ENCODE assay signal across 1 cellular context in the genomic region with DNA sequence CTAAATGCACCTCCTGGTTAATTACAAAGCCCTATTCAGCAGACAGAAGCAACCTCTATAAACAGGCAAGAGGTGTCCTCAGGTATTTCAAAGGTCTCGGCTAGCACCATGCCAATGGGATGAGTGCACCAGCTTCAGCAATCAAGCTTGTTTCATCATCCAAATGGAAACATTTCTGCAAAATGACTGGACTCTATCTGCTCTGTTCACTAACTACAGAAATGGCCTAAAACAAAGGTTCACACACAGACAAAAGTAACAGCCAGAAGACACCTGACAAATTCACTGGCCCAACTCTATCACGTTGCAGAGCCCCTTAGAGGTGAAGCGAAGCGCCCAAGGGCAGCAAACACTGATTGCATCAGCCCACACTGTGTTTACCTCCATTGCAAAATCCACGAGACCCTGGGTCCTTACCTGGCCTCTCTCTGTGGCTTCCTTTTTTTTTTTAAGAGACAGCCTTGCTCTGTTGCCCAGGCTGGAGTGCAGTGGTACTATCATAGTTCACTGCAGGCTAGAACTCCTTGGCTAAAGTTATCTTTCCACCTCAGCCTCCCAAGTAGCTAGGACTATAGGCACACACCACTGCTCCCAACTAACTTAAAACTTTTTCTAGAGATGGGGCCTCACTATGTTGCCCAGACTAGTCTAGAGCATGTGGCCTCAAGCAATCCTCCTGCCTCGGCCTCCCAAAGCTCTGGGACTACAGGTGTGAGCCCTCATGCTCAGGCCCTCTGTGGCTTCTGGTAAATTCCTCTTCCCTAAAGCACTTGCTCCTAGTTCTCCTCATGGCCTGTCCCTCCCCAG.
TF ChIP-seq lines count a peak whose summit lies in the region.

No MANE protein-coding gene starts in this region.

TF ChIP-seq in HepG2, 621 proteins besides CTCF, POLR2A, EP300 and RAD21 (continued from another document and continues in another):
- no peak for TF ChIP-seq ATRX (CRISPR knock-in tag; IDR thresholded peaks at IDR 0.05; ENCODE audit: borderline replicate concordance)
- TF ChIP-seq, protein P1, sequence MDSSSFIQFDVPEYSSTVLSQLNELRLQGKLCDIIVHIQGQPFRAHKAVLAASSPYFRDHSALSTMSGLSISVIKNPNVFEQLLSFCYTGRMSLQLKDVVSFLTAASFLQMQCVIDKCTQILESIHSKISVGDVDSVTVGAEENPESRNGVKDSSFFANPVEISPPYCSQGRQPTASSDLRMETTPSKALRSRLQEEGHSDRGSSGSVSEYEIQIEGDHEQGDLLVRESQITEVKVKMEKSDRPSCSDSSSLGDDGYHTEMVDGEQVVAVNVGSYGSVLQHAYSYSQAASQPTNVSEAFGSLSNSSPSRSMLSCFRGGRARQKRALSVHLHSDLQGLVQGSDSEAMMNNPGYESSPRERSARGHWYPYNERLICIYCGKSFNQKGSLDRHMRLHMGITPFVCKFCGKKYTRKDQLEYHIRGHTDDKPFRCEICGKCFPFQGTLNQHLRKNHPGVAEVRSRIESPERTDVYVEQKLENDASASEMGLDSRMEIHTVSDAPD (CRISPR knock-in tag; IDR thresholded peaks at IDR 0.05) = 0 out of 2 replicates have a peak, but pooled peaks have one; percentile 31
- TF ChIP-seq, protein P2, sequence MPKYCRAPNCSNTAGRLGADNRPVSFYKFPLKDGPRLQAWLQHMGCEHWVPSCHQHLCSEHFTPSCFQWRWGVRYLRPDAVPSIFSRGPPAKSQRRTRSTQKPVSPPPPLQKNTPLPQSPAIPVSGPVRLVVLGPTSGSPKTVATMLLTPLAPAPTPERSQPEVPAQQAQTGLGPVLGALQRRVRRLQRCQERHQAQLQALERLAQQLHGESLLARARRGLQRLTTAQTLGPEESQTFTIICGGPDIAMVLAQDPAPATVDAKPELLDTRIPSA (CRISPR knock-in tag; IDR thresholded peaks at IDR 0.05; ENCODE audit: borderline replicate concordance) = no peak
- TF ChIP-seq, protein P3, sequence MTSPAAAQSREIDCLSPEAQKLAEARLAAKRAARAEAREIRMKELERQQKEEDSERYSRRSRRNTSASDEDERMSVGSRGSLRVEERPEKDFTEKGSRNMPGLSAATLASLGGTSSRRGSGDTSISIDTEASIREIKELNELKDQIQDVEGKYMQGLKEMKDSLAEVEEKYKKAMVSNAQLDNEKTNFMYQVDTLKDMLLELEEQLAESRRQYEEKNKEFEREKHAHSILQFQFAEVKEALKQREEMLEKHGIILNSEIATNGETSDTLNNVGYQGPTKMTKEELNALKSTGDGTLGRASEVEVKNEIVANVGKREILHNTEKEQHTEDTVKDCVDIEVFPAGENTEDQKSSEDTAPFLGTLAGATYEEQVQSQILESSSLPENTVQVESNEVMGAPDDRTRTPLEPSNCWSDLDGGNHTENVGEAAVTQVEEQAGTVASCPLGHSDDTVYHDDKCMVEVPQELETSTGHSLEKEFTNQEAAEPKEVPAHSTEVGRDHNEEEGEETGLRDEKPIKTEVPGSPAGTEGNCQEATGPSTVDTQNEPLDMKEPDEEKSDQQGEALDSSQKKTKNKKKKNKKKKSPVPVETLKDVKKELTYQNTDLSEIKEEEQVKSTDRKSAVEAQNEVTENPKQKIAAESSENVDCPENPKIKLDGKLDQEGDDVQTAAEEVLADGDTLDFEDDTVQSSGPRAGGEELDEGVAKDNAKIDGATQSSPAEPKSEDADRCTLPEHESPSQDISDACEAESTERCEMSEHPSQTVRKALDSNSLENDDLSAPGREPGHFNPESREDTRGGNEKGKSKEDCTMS (CRISPR knock-in tag; conservative IDR thresholded peaks at IDR 0.05) = no peak
- no peak; the same call in 1 of the 2 replicates for TF ChIP-seq HOXA5 (CRISPR knock-in tag; IDR thresholded peaks at IDR 0.05)
- peak; percentile 91 for TF ChIP-seq RARA (CRISPR knock-in tag; IDR thresholded peaks at IDR 0.05)
- no peak for TF ChIP-seq MTF1 (CRISPR knock-in tag; IDR thresholded peaks at IDR 0.05)
- TF ChIP-seq, protein P4, sequence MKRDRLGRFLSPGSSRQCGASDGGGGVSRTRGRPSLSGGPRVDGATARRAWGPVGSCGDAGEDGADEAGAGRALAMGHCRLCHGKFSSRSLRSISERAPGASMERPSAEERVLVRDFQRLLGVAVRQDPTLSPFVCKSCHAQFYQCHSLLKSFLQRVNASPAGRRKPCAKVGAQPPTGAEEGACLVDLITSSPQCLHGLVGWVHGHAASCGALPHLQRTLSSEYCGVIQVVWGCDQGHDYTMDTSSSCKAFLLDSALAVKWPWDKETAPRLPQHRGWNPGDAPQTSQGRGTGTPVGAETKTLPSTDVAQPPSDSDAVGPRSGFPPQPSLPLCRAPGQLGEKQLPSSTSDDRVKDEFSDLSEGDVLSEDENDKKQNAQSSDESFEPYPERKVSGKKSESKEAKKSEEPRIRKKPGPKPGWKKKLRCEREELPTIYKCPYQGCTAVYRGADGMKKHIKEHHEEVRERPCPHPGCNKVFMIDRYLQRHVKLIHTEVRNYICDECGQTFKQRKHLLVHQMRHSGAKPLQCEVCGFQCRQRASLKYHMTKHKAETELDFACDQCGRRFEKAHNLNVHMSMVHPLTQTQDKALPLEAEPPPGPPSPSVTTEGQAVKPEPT (CRISPR knock-in tag; IDR thresholded peaks at IDR 0.05; ENCODE audit: low read depth) = no peak
- no peak for TF ChIP-seq KLF15 (CRISPR knock-in tag; IDR thresholded peaks at IDR 0.05; ENCODE audit: borderline replicate concordance)
- TF ChIP-seq, protein P5, sequence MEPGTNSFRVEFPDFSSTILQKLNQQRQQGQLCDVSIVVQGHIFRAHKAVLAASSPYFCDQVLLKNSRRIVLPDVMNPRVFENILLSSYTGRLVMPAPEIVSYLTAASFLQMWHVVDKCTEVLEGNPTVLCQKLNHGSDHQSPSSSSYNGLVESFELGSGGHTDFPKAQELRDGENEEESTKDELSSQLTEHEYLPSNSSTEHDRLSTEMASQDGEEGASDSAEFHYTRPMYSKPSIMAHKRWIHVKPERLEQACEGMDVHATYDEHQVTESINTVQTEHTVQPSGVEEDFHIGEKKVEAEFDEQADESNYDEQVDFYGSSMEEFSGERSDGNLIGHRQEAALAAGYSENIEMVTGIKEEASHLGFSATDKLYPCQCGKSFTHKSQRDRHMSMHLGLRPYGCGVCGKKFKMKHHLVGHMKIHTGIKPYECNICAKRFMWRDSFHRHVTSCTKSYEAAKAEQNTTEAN (CRISPR knock-in tag; conservative IDR thresholded peaks at IDR 0.05) = peak; percentile 80
- TF ChIP-seq NR2F6 (IDR thresholded peaks at IDR 0.05) = peak; percentile 92
- TF ChIP-seq NR2F6 (CRISPR knock-in tag; IDR thresholded peaks at IDR 0.05) = peak; percentile 93
- TF ChIP-seq MEIS2 (CRISPR knock-in tag; IDR thresholded peaks at IDR 0.05) = peak; percentile 68; the same call in 1 of the 2 replicates
- no peak for TF ChIP-seq TBP (CRISPR knock-in tag; IDR thresholded peaks at IDR 0.05)
- TF ChIP-seq, protein P6, sequence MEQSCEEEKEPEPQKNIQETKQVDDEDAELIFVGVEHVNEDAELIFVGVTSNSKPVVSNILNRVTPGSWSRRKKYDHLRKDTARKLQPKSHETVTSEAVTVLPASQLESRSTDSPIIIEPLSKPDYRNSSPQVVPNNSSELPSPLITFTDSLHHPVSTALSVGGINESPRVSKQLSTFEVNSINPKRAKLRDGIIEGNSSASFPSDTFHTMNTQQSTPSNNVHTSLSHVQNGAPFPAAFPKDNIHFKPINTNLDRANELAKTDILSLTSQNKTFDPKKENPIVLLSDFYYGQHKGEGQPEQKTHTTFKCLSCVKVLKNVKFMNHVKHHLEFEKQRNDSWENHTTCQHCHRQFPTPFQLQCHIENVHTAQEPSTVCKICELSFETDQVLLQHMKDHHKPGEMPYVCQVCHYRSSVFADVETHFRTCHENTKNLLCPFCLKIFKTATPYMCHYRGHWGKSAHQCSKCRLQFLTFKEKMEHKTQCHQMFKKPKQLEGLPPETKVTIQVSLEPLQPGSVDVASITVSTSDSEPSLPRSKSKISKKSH (CRISPR knock-in tag; IDR thresholded peaks at IDR 0.05; ENCODE audit: borderline replicate concordance) = no peak
- no peak for TF ChIP-seq ZNF776 (CRISPR knock-in tag; IDR thresholded peaks at IDR 0.05)
- TF ChIP-seq, protein P7, sequence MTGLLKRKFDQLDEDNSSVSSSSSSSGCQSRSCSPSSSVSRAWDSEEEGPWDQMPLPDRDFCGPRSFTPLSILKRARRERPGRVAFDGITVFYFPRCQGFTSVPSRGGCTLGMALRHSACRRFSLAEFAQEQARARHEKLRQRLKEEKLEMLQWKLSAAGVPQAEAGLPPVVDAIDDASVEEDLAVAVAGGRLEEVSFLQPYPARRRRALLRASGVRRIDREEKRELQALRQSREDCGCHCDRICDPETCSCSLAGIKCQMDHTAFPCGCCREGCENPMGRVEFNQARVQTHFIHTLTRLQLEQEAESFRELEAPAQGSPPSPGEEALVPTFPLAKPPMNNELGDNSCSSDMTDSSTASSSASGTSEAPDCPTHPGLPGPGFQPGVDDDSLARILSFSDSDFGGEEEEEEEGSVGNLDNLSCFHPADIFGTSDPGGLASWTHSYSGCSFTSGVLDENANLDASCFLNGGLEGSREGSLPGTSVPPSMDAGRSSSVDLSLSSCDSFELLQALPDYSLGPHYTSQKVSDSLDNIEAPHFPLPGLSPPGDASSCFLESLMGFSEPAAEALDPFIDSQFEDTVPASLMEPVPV (CRISPR knock-in tag; IDR thresholded peaks at IDR 0.05) = no peak
- TF ChIP-seq FLYWCH1 (CRISPR knock-in tag; IDR thresholded peaks at IDR 0.05) = no peak
- no peak for TF ChIP-seq ZNF768 (CRISPR knock-in tag; IDR thresholded peaks at IDR 0.05)
- peak; percentile 79 for TF ChIP-seq TBL1XR1 (IDR thresholded peaks at IDR 0.05; ENCODE audit: borderline replicate concordance, low read length, partially characterized antibody)
- no peak for TF ChIP-seq GTF3A (CRISPR knock-in tag; conservative IDR thresholded peaks at IDR 0.05)
- TF ChIP-seq, protein P8, sequence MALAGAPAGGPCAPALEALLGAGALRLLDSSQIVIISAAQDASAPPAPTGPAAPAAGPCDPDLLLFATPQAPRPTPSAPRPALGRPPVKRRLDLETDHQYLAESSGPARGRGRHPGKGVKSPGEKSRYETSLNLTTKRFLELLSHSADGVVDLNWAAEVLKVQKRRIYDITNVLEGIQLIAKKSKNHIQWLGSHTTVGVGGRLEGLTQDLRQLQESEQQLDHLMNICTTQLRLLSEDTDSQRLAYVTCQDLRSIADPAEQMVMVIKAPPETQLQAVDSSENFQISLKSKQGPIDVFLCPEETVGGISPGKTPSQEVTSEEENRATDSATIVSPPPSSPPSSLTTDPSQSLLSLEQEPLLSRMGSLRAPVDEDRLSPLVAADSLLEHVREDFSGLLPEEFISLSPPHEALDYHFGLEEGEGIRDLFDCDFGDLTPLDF (CRISPR knock-in tag; IDR thresholded peaks at IDR 0.05) = no peak
- no peak for TF ChIP-seq ZBTB8A (CRISPR knock-in tag; IDR thresholded peaks at IDR 0.05; ENCODE audit: borderline replicate concordance, low read depth)
- TF ChIP-seq ZSCAN12 (CRISPR knock-in tag; IDR thresholded peaks at IDR 0.05) = no peak
- no peak for TF ChIP-seq RORA (CRISPR knock-in tag; IDR thresholded peaks at IDR 0.05)
- TF ChIP-seq ZBTB7A (CRISPR knock-in tag; IDR thresholded peaks at IDR 0.05) = peak; percentile 42; the same call in 1 of the 2 replicates
- no peak for TF ChIP-seq ZNF180 (CRISPR knock-in tag; IDR thresholded peaks at IDR 0.05; ENCODE audit: borderline replicate concordance, low read depth)
- TF ChIP-seq, protein P9, sequence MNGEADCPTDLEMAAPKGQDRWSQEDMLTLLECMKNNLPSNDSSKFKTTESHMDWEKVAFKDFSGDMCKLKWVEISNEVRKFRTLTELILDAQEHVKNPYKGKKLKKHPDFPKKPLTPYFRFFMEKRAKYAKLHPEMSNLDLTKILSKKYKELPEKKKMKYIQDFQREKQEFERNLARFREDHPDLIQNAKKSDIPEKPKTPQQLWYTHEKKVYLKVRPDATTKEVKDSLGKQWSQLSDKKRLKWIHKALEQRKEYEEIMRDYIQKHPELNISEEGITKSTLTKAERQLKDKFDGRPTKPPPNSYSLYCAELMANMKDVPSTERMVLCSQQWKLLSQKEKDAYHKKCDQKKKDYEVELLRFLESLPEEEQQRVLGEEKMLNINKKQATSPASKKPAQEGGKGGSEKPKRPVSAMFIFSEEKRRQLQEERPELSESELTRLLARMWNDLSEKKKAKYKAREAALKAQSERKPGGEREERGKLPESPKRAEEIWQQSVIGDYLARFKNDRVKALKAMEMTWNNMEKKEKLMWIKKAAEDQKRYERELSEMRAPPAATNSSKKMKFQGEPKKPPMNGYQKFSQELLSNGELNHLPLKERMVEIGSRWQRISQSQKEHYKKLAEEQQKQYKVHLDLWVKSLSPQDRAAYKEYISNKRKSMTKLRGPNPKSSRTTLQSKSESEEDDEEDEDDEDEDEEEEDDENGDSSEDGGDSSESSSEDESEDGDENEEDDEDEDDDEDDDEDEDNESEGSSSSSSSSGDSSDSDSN (CRISPR knock-in tag; IDR thresholded peaks at IDR 0.05) = 0 out of 2 replicates have a peak, but pooled peaks have one; percentile 21
- no peak for TF ChIP-seq SNRNP70 (IDR thresholded peaks at IDR 0.05; ENCODE audit: low read depth, low read length)
- TF ChIP-seq, protein P10, sequence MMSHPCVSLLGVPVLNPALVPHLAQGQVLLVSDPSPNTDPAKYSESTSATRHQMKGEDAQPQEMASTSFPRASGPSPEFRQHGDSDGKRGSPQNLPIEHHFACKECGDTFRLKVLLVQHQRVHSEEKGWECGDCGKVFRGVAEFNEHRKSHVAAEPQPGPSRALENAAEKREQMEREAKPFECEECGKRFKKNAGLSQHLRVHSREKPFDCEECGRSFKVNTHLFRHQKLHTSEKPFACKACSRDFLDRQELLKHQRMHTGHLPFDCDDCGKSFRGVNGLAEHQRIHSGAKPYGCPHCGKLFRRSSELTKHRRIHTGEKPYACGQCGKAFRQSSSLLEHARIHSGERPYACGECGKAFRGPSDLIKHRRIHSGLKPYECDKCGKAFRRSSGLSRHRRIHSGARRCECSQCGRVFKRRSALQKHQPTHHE (CRISPR knock-in tag; IDR thresholded peaks at IDR 0.05; ENCODE audit: borderline replicate concordance) = no peak
- peak; percentile 58; the same call in 1 of the 2 replicates for TF ChIP-seq ZMAT3 (CRISPR knock-in tag; conservative IDR thresholded peaks at IDR 0.05)
- 0 out of 2 replicates have a peak, but pooled peaks have one; percentile 37 for TF ChIP-seq ZFP90 (CRISPR knock-in tag; IDR thresholded peaks at IDR 0.05; ENCODE audit: borderline replicate concordance)
- TF ChIP-seq, protein P11, sequence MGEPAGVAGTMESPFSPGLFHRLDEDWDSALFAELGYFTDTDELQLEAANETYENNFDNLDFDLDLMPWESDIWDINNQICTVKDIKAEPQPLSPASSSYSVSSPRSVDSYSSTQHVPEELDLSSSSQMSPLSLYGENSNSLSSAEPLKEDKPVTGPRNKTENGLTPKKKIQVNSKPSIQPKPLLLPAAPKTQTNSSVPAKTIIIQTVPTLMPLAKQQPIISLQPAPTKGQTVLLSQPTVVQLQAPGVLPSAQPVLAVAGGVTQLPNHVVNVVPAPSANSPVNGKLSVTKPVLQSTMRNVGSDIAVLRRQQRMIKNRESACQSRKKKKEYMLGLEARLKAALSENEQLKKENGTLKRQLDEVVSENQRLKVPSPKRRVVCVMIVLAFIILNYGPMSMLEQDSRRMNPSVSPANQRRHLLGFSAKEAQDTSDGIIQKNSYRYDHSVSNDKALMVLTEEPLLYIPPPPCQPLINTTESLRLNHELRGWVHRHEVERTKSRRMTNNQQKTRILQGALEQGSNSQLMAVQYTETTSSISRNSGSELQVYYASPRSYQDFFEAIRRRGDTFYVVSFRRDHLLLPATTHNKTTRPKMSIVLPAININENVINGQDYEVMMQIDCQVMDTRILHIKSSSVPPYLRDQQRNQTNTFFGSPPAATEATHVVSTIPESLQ (CRISPR knock-in tag; conservative IDR thresholded peaks at IDR 0.05) = no peak
- 0 out of 2 replicates have a peak, but pooled peaks have one; percentile 47 for TF ChIP-seq KLF9 (CRISPR knock-in tag; IDR thresholded peaks at IDR 0.05; ENCODE audit: low read depth)
- TF ChIP-seq NR1H2 (CRISPR knock-in tag; IDR thresholded peaks at IDR 0.05; ENCODE audit: borderline replicate concordance, low read depth) = no peak
- TF ChIP-seq ZNF460 (CRISPR knock-in tag; IDR thresholded peaks at IDR 0.05; ENCODE audit: borderline replicate concordance) = no peak
- peak; percentile 54; the same call in 1 of the 2 replicates for TF ChIP-seq ZNF761 (CRISPR knock-in tag; conservative IDR thresholded peaks at IDR 0.05)
- no peak for TF ChIP-seq HHEX (CRISPR knock-in tag; IDR thresholded peaks at IDR 0.05)
- TF ChIP-seq ZNF772 (CRISPR knock-in tag; IDR thresholded peaks at IDR 0.05) = 0 out of 2 replicates have a peak, but pooled peaks have one; percentile 22
